Comparison of ENCODE assay signal across 6 cellular contexts in genomic region chr15:78847387-78847786, GRCh38. TPM values are rescaled to one million over a fixed set of nuclear protein-coding genes. Genes with fewer than 3 reads are reported as not detected.
DNase-seq lines count a peak whose midpoint lies in the region; ATAC-seq, FAIRE-seq and TF ChIP-seq lines count a peak whose summit lies in the region.
"Not testable (repeated sequence)": the region's sequence is repeated elsewhere in the genome, so short reads cannot be mapped to it uniquely, and the experiment has no call there.
"Had no signal": no experiment of that assay in that cellular context is flagged by ENCODE, and none has a peak within 500 bp of the region (broad histone marks: within the 10 kb centered on the region; RNA-seq: fewer than 3 reads in every experiment).

No MANE protein-coding gene starts in this region.

- not testable (repeated sequence) for H3K79me2 ChIP-seq in K562 (ENCODE audit: control insufficient read depth, insufficient read depth, low read length)

- H3K27ac ChIP-seq in K562 (ENCODE audit: extremely low read depth, low read depth, low read length): not testable (repeated sequence)

- peak overlapping the region; percentile 62; the same call in 1 of the 2 replicates for H2AFZ ChIP-seq in K562 (ENCODE audit: low read depth, low read length)

- H3K4me2 ChIP-seq in K562 (ENCODE audit: insufficient read depth, low read length): not testable (repeated sequence)

- not testable (repeated sequence) for H3K27me3 ChIP-seq in HAP-1 (ENCODE audit: low read depth); K562 (ENCODE audit: control insufficient read depth in 2 of 2, insufficient read depth in 2 of 2, low read length in 2 of 2)

- TF ChIP-seq POLR2A in K562 (conservative IDR thresholded peaks at IDR 0.05): not testable (repeated sequence)

- H3K27me3 Mint-ChIP-seq in neural crest cell (ENCODE audit: low read depth): not testable (repeated sequence)

- H3K9ac ChIP-seq in K562 (ENCODE audit: insufficient read depth in 1 of 2, low read depth in 2 of 2, low read length in 2 of 2): not testable (repeated sequence)

- peak overlapping the region; percentile 81 for H3K27ac Mint-ChIP-seq in neural crest cell (ENCODE audit: unreplicated experiment)

- not testable (repeated sequence) for H3K36me3 Mint-ChIP-seq in neural crest cell (ENCODE audit: low read depth)

- not testable (repeated sequence) for FAIRE-seq in K562 (lab: Jason Lieb, UNC)

- 40% methylated on average over 8 of the region's 9 CpGs for WGBS in K562 (ENCODE audit: insufficient coverage, low coverage, missing lambda C conversion rate)

- H3K4me3 ChIP-seq in HAP-1, K562: not testable (repeated sequence)

- intact Hi-C loops in K562 (cut with micrococcal nuclease); cardiac septum (cut with DNase I); posterior vena cava (cut with DNase I): not testable (repeated sequence)

- H3K36me3 ChIP-seq in HAP-1 (replicated peaks); K562 (ENCODE audit: control insufficient read depth, insufficient read depth, low read length): not testable (repeated sequence)

- POLR2A ChIA-PET in K562 (lab: Yijun Ruan, JAX): interaction anchor here (1.1 to 1.8 kb wide), 2 partner anchors 8 to 29 kb away, joined by 4 to 5 read pairs; no protein-coding TSS in a partner anchor

- H3K4me1 Mint-ChIP-seq in neural crest cell: peaks cover 37% of the 10 kb centered on the region

- not testable (repeated sequence) for H3K9me1 ChIP-seq in K562 (ENCODE audit: control insufficient read depth, insufficient read depth, low read length)

- peaks cover 18% of the 10 kb centered on the region for H3K4me1 ChIP-seq in HAP-1
- H3K4me1 ChIP-seq in K562 (replicated peaks in 1 of 2; ENCODE audit: control insufficient read depth in 2 of 2, insufficient read depth in 2 of 2, low read length in 2 of 2): not testable (repeated sequence)

- H4K20me1 ChIP-seq in K562 (replicated peaks; ENCODE audit: control insufficient read depth, insufficient read depth, low read length): not testable (repeated sequence)

- not testable (repeated sequence) for H3K9me3 Mint-ChIP-seq in neural crest cell

- DNase-seq in HAP-1 (ENCODE audit: low spot score in 2 of 2) (peak; percentile 3 to 49), cardiac septum (ENCODE audit: low spot score) (peak; percentile 60), posterior vena cava (ENCODE audit: low spot score) (peak; percentile 31)
- not testable (repeated sequence) for DNase-seq in K562 (ENCODE audit: extremely low read depth in 1 of 4, low spot score in 3 of 4); neural crest cell (ENCODE audit: low read depth, low spot score)

- CTCF ChIA-PET in K562 (lab: Yijun Ruan, JAX; ENCODE audit: low intra/inter-chr PET ratio): not testable (repeated sequence)

- not testable (repeated sequence) for TF ChIP-seq RAD21 in K562 (CRISPR knock-in tag; conservative IDR thresholded peaks at IDR 0.05 in 1 of 2, IDR thresholded peaks at IDR 0.05 in 1 of 2)

- not testable (repeated sequence) for TF ChIP-seq CTCF in K562 (IDR thresholded peaks at IDR 0.05 in 2 of 3, conservative IDR thresholded peaks at IDR 0.05 in 1 of 3; ENCODE audit: insufficient read depth in 2 of 3, low read depth in 1 of 3, low read length in 3 of 3); neural crest cell (conservative IDR thresholded peaks at IDR 0.05)

- not testable (repeated sequence) for H3K9me3 ChIP-seq in HAP-1; K562 (replicated peaks; ENCODE audit: control insufficient read depth, insufficient read depth, low read depth, low read length)

- in situ Hi-C loops in HAP-1 (cut with MboI; ENCODE audit: low sequenced_read_pairs); K562 (cut with MboI): not testable (repeated sequence)

- not testable (repeated sequence) for H3K4me3 Mint-ChIP-seq in neural crest cell

- not testable (repeated sequence) for BruUV-seq in K562 (replicated peaks; lab: Mats Ljungman, UMichigan)

- ATAC-seq in K562: not testable (repeated sequence)

- not testable (repeated sequence) for TF ChIP-seq EP300 in K562 (IDR thresholded peaks at IDR 0.05; ENCODE audit: low read length)

TF ChIP-seq in K562, 482 proteins besides CTCF, POLR2A, EP300 and RAD21:
- peak; percentile 10 for TF ChIP-seq NFYB (IDR thresholded peaks at IDR 0.05; ENCODE audit: extremely low read depth, insufficient read length)

RNA-seq across cellular contexts. Expression of gene MORF4L1, which starts 25.3 kb away (rescaled TPM):
- total RNA-seq in K562 (2011; cell fraction: chromatin; rRNA removed; ENCODE audit: low replicate concordance): 78.8 and 247 TPM in 2 replicates
- total RNA-seq in K562 (2011; cell fraction: nucleolus; rRNA removed): 43.7 and 63.3 TPM in 2 replicates
- total RNA-seq in K562 (2011; cell fraction: nucleoplasm; rRNA removed): 127 and 191 TPM in 2 replicates
- total RNA-seq in K562 (2014; rRNA removed) (202 and 281 TPM in 2 replicates), K562 (2014; rRNA removed; fragmentation: Illumina TruSeq; extraction: Trizol) (127 and 157 TPM in 2 replicates), K562 (2015; rRNA removed; fragmentation: Illumina TruSeq; extraction: Trizol) (193 and 197 TPM in 2 replicates), K562 (2021) (187 and 240 TPM in 2 replicates), cardiac septum (335 TPM), neural crest cell (472 and 478 TPM in 2 replicates), posterior vena cava (100 to 1,000 TPM; 311 to 339 TPM)
- polyA plus RNA-seq in K562 (2011; rRNA removed) (268 and 400 TPM in 2 replicates), K562 (2014; fragmentation: Illumina TruSeq; extraction: Trizol) (497 and 578 TPM in 2 replicates), K562 (2014; fragmentation: Nextera tagmentation; extraction: Ambion mirVana) (100 to 1,000 TPM; 244 to 365 TPM), K562 (2014; rRNA removed) (454 and 615 TPM in 2 replicates)
- 61.7 and 122 TPM in 2 replicates for polyA plus RNA-seq in K562 (2011; cell fraction: cytosol; rRNA removed)
- polyA plus RNA-seq in K562 (2011; cell fraction: nucleus; rRNA removed): 49.9 and 79.3 TPM in 2 replicates
- polyA plus RNA-seq in K562 (2012): 208 and 400 TPM in 2 replicates
- 149 and 157 TPM in 2 replicates for polyA minus RNA-seq in K562 (2011; rRNA and poly(A)+ RNA removed)
- polyA minus RNA-seq in K562 (2011; cell fraction: cytosol; rRNA and poly(A)+ RNA removed): 46.6 and 48.9 TPM in 2 replicates
- polyA minus RNA-seq in K562 (2011; cell fraction: nucleus; rRNA and poly(A)+ RNA removed): 35.3 and 77.4 TPM in 2 replicates

RNA-seq across cellular contexts. Expression of gene ADAMTS7, which starts 36.1 kb away (rescaled TPM):
- total RNA-seq in K562 (2011; cell fraction: chromatin; rRNA removed; ENCODE audit: low replicate concordance): 0.76 TPM in 1 of 2 replicates, not detected in the other
- 0.13 and 0.50 TPM in 2 replicates for total RNA-seq in K562 (2011; cell fraction: nucleolus; rRNA removed)
- 0.31 TPM in 1 of 2 replicates, not detected in the other for total RNA-seq in K562 (2011; cell fraction: nucleoplasm; rRNA removed)
- total RNA-seq in K562 (2014; rRNA removed) (not detected in 2 replicates), K562 (2014; rRNA removed; fragmentation: Illumina TruSeq; extraction: Trizol) (not detected in 2 replicates), K562 (2015; rRNA removed; fragmentation: Illumina TruSeq; extraction: Trizol) (not detected in 2 replicates), K562 (2021) (0.07 and 0.13 TPM in 2 replicates), cardiac septum (17.8 TPM), neural crest cell (62.9 and 68.2 TPM in 2 replicates), posterior vena cava (1 to 10 TPM; 6.7 to 8.9 TPM)
- polyA plus RNA-seq in K562 (2011; rRNA removed) (0.12 TPM in 1 of 2 replicates, not detected in the other), K562 (2014; fragmentation: Illumina TruSeq; extraction: Trizol) (not detected in 2 replicates), K562 (2014; fragmentation: Nextera tagmentation; extraction: Ambion mirVana) (not detected), K562 (2014; rRNA removed) (0.05 TPM in 1 of 2 replicates, not detected in the other)
- 0.06 and 0.09 TPM in 2 replicates for polyA plus RNA-seq in K562 (2011; cell fraction: cytosol; rRNA removed)
- polyA plus RNA-seq in K562 (2011; cell fraction: nucleus; rRNA removed): 0.11 and 0.13 TPM in 2 replicates
- 0.03 and 0.21 TPM in 2 replicates for polyA plus RNA-seq in K562 (2012)
- 0.12 and 0.18 TPM in 2 replicates for polyA minus RNA-seq in K562 (2011; rRNA and poly(A)+ RNA removed)
- not detected in 2 replicates for polyA minus RNA-seq in K562 (2011; cell fraction: cytosol; rRNA and poly(A)+ RNA removed)
- 0.13 and 0.22 TPM in 2 replicates for polyA minus RNA-seq in K562 (2011; cell fraction: nucleus; rRNA and poly(A)+ RNA removed)
- total RNA-seq: CD4-positive, alpha-beta memory T cell had no signal
- polyA plus RNA-seq: CD4-positive, alpha-beta memory T cell had no signal

Comparison
In these comparisons a context has a peak if more than half of its experiments do, and no peak if none do; other contexts are left out.
1. RNA of gene ADAMTS7, which starts 36.1 kb away (total RNA-seq): 62.9 to 68.2 TPM in neural crest cell, 17.8 TPM in cardiac septum (single experiment) and 6.7 to 8.9 TPM in posterior vena cava; 0.07 to 0.76 TPM in K562; every median in the first group is over 4 times any median in the second.